ENCODE assay signal across 13 cellular contexts in the genomic region with DNA sequence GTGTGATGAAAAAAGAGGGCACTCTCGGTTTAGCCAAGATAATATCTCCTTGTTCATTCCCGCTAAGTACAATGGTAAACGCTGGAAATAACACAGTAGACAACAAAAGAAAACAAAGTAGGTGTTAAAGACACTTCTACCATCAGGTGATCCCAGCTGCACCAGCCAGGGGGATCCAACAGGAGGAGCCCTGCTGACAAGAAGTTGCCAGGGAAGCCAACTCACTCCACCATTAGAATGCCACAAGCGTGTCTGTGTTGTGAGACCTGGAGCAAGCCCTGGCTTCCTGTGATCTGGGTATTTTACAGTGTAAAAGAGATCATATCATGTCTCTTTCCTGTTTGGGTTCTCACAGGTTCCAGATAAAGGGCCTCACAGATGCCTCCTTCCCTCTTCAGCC.
DNase-seq lines count a peak whose midpoint lies in the region; ATAC-seq and TF ChIP-seq lines count a peak whose summit lies in the region.
"Had no signal": no experiment of that assay in that cellular context is flagged by ENCODE, and none has a peak within 500 bp of the region (broad histone marks: within the 10 kb centered on the region; RNA-seq: fewer than 3 reads in every experiment).

No MANE protein-coding gene starts in this region.

- H3K36me3 ChIP-seq in H7 (replicated peaks; ENCODE audit: control insufficient read depth, insufficient read depth, low read length) (no peaks in the 10 kb centered on the region), WERI-Rb-1 (no peaks in the 10 kb centered on the region)

- no peaks in the 10 kb centered on the region for H3K27me3 ChIP-seq in H7 (ENCODE audit: control insufficient read depth, insufficient read depth, low read length)
- no peaks in the 10 kb centered on the region for H3K27me3 ChIP-seq in WERI-Rb-1 (ENCODE audit: insufficient read depth, low read depth, severe bottlenecking)
- H3K27me3 ChIP-seq: pancreas had no signal

- H3K4me3 ChIP-seq in H7 (ENCODE audit: insufficient read depth, low read depth, low read length) (no peak overlapping the region), WERI-Rb-1 (ENCODE audit: low read depth, low read length) (no peak overlapping the region)
- H3K4me3 ChIP-seq: pancreas had no signal

- ATAC-seq in GM18858 (IDR thresholded peaks at IDR 0.05; ENCODE audit: unreplicated experiment) (no peak), HG03442 (IDR thresholded peaks at IDR 0.05; ENCODE audit: unreplicated experiment) (no peak)
- ATAC-seq: activated CD8-positive, alpha-beta memory T cell treated with anti-CD3 and anti-CD28 coated beads, Interleukin-2, amount 10 ng/mL, durations not matched to agents 7 days and 5 days; left colon had no signal

- DNase-seq in AG09319 (ENCODE audit: extremely low read depth, low read depth) (no peak), H7 (peak; percentile 19), WERI-Rb-1 (peak; percentile 31), islet precursor cell (peak; percentile 83), SIG-M5 (lab: John Stamatoyannopoulos, UW) (no peak), HK-2 (ENCODE audit: unreplicated experiment) (no peak)
- DNase-seq: activated CD8-positive, alpha-beta memory T cell treated with anti-CD3 and anti-CD28 coated beads, Interleukin-2, amount 10 ng/mL, durations not matched to agents 7 days and 5 days; left colon; NCI-H2227 treated with DMSO at 0.1 percent for 48 hours; pancreas; SW 1271 had no signal

- H3K27ac ChIP-seq in WERI-Rb-1: no peak overlapping the region
- H3K27ac ChIP-seq: pancreas had no signal

- TF ChIP-seq CTCF in AG09319 (IDR thresholded peaks at IDR 0.05; ENCODE audit: low read depth, low read length) (peak; percentile 10), WERI-Rb-1 (IDR thresholded peaks at IDR 0.05; ENCODE audit: low read depth, low read length) (peak; percentile 53)

- no peaks in the 10 kb centered on the region for H3K9me3 ChIP-seq in WERI-Rb-1 (ENCODE audit: severe bottlenecking)
- H3K9me3 ChIP-seq: pancreas had no signal

Comparison
In these comparisons a context has a peak if more than half of its experiments do, and no peak if none do; other contexts are left out.
1. DNase-seq: peak in H7 (single experiment), WERI-Rb-1 (single experiment) and islet precursor cell (single experiment); none in AG09319 (single experiment), SIG-M5 (single experiment) and HK-2 (single experiment).